In genomic region chr17:58417300-58418092, GRCh38 we compare ENCODE assay signal across 8 cellular contexts. TPM values are rescaled to one million over a fixed set of nuclear protein-coding genes. Genes with fewer than 3 reads are reported as not detected.
DNase-seq lines count a peak whose midpoint lies in the region; ATAC-seq and TF ChIP-seq lines count a peak whose summit lies in the region.

TSS of gene RNF43 (minus strand) at chr17:58417534. CDS start at chr17:58415577, 1,957 bp downstream.

- peaks cover 0 to 30% (median 24%) of the 10 kb centered on the region in 4 donors for H3K4me1 ChIP-seq in liver (ENCODE audit: control insufficient read depth in 4 of 4, insufficient read depth in 4 of 4, low read length in 3 of 4)

- peak; percentile 98 for TF ChIP-seq RAD21 in liver (IDR thresholded peaks at IDR 0.05)

- peak; percentile 95 for ATAC-seq in GM19351 (IDR thresholded peaks at IDR 0.05; ENCODE audit: unreplicated experiment)
- peak; percentile 79 for ATAC-seq in HG03469 (IDR thresholded peaks at IDR 0.05; ENCODE audit: unreplicated experiment)

- TF ChIP-seq CTCF in dorsolateral prefrontal cortex (IDR thresholded peaks at IDR 0.05 in 54 of 56, conservative IDR thresholded peaks at IDR 0.05 in 2 of 56; ENCODE audit: low read depth in 1 of 56, partially characterized antibody in 56 of 56) = peak; percentile 44 to 79 (median 65)
- TF ChIP-seq CTCF in liver (IDR thresholded peaks at IDR 0.05; ENCODE audit: low read depth, low read length, missing input control) = peak; percentile 92

- H3K36me3 ChIP-seq in liver (ENCODE audit: control insufficient read depth in 4 of 4, insufficient read depth in 3 of 4, low read depth in 1 of 4, low read length in 3 of 4) = no peaks in the 10 kb centered on the region

- DNase-seq in CD1c-positive myeloid dendritic cell (ENCODE audit: extremely low spot score) (peak; percentile 83), NCI-H524 (lab: John Stamatoyannopoulos, UW) (peak; percentile 91 to 97), dorsolateral prefrontal cortex (peak; percentile 30 to 89 (median 78))
- DNase-seq in activated CD4-positive, alpha-beta T cell treated with anti-CD3 and anti-CD28 coated beads, Interleukin-2, amount 50 U/mL, for 1 hour = peak; percentile 87
- DNase-seq in stimulated activated CD4-positive, alpha-beta T cell treated with anti-CD3 and anti-CD28 coated beads, Interleukin-4, amount 100 ng/mL, for 24 hours = peak; percentile 90

- H3K27me3 ChIP-seq in dorsolateral prefrontal cortex = no peaks in the 10 kb centered on the region
- H3K27me3 ChIP-seq in liver (ENCODE audit: control insufficient read depth in 4 of 4, insufficient read depth in 4 of 4, low read length in 3 of 4) = no peaks in the 10 kb centered on the region

- WGBS in liver = 3% methylated on average over 8 of the region's 8 CpGs

- H3K27ac ChIP-seq in dorsolateral prefrontal cortex = peak within 1 kb of the TSS in 37 of 59 donors; percentile 4 to 77 (median 54)
- peak within 1 kb of the TSS; percentile 63 to 75 for H3K27ac ChIP-seq in liver (ENCODE audit: low read depth in 1 of 2, low read length in 2 of 2)

- H3K4me3 ChIP-seq in dorsolateral prefrontal cortex (peak within 1 kb of the TSS in 58 of 59 donors; percentile 24 to 68 (median 52)), liver (ENCODE audit: low read depth in 1 of 3, low read length in 3 of 3) (peak within 1 kb of the TSS; percentile 41 to 56 (median 55))

- H3K9ac ChIP-seq in liver (ENCODE audit: low read depth in 1 of 2, low read length in 2 of 2) = peak within 1 kb of the TSS; percentile 65 to 88

- intact Hi-C loops in dorsolateral prefrontal cortex (cut with DNase I) = no loop called here

- no peaks in the 10 kb centered on the region for H3K9me3 ChIP-seq in liver (ENCODE audit: control insufficient read depth in 4 of 4, low read length in 3 of 4)

TF ChIP-seq in liver, 16 proteins besides CTCF, POLR2A, EP300 and RAD21:
- TF ChIP-seq JUND (IDR thresholded peaks at IDR 0.05) (peak in 1 of 2 donors; percentile 63), ZBTB33 (IDR thresholded peaks at IDR 0.05) (no peak), TAF1 (conservative IDR thresholded peaks at IDR 0.05) (peak; percentile 98), FOXA2 (IDR thresholded peaks at IDR 0.05) (peak; percentile 23), SP1 (IDR thresholded peaks at IDR 0.05) (peak; percentile 80), ATF3 (IDR thresholded peaks at IDR 0.05) (peak; percentile 45), MAX (IDR thresholded peaks at IDR 0.05) (peak; percentile 45), REST (IDR thresholded peaks at IDR 0.05) (peak; percentile 94), NR2F2 (IDR thresholded peaks at IDR 0.05) (no peak), FOXA1 (IDR thresholded peaks at IDR 0.05) (peak; percentile 49), YY1 (IDR thresholded peaks at IDR 0.05) (peak; percentile 68), GABPA (IDR thresholded peaks at IDR 0.05 in 1 of 2, conservative IDR thresholded peaks at IDR 0.05 in 1 of 2) (peak; percentile 60 to 89), HNF4A (conservative IDR thresholded peaks at IDR 0.05) (peak; percentile 73 to 81), RXRA (IDR thresholded peaks at IDR 0.05) (peak; percentile 62 to 76), EGR1 (IDR thresholded peaks at IDR 0.05; ENCODE audit: low read depth in 2 of 2) (peak in 1 of 2 donors; percentile 46), HNF4G (IDR thresholded peaks at IDR 0.05) (peak; percentile 76)

RNA-seq across cellular contexts. Expression of gene RNF43, which starts in this region (rescaled TPM):
- total RNA-seq in dorsolateral prefrontal cortex (10 to 100 TPM in 1 of 120 experiments, 1 to 10 TPM in 118, under 1 TPM in 1; 0.83 to 16.3 (median 3.4) TPM), liver (1 to 10 TPM; 4.5 to 8.4 TPM)
- 1 to 10 TPM; 4.1 to 5.8 TPM for polyA plus RNA-seq in liver

Comparison
In these comparisons a context has a peak if more than half of its experiments do, and no peak if none do; other contexts are left out.
1. Peak in every context shown above with its lines: DNase-seq, ATAC-seq, H3K4me3 ChIP-seq and H3K27ac ChIP-seq.